19 cellular contexts compared by ENCODE assay signal in genomic region chr2:180907731-180908130, GRCh38.
DNase-seq lines count a peak whose midpoint lies in the region; ATAC-seq, FAIRE-seq and TF ChIP-seq lines count a peak whose summit lies in the region.
"Had no signal": no experiment of that assay in that cellular context is flagged by ENCODE, and none has a peak within 500 bp of the region (broad histone marks: within the 10 kb centered on the region; RNA-seq: fewer than 3 reads in every experiment).

No MANE protein-coding gene starts in this region.

- H4K20me1 ChIP-seq in astrocyte (ENCODE audit: insufficient read depth, low read length), result no peaks in the 10 kb centered on the region
- no peaks in the 10 kb centered on the region for H4K20me1 ChIP-seq in hepatocyte (ENCODE audit: insufficient read depth, poor library complexity, severe bottlenecking)

- peaks cover 26% of the 10 kb centered on the region for H3K4me1 Mint-ChIP-seq in astrocyte (ENCODE audit: low read depth, unreplicated experiment)

- no peak overlapping the region for H2AFZ ChIP-seq in astrocyte (ENCODE audit: low read depth, low read length)
- H2AFZ ChIP-seq in hepatocyte, result no peak overlapping the region

- H3K79me2 ChIP-seq in astrocyte (ENCODE audit: insufficient read depth, low read length) (no peaks in the 10 kb centered on the region), hepatocyte (no peaks in the 10 kb centered on the region)

- H3K27me3 Mint-ChIP-seq in astrocyte (ENCODE audit: low read depth, unreplicated experiment), result no peaks in the 10 kb centered on the region

- H3K4me1 ChIP-seq in astrocyte (ENCODE audit: insufficient read depth, low read length), result no peaks in the 10 kb centered on the region
- peaks cover 3% of the 10 kb centered on the region for H3K4me1 ChIP-seq in hepatocyte (ENCODE audit: insufficient read depth)
- H3K4me1 ChIP-seq: adrenal gland, gastroesophageal sphincter had no signal

- H3K27me3 ChIP-seq in astrocyte (ENCODE audit: insufficient read depth, low read length), result no peaks in the 10 kb centered on the region
- H3K27me3 ChIP-seq in hepatocyte, result no peaks in the 10 kb centered on the region
- H3K27me3 ChIP-seq: adrenal gland, gastroesophageal sphincter had no signal

- no peaks in the 10 kb centered on the region for H3K36me3 Mint-ChIP-seq in astrocyte (ENCODE audit: low read depth, unreplicated experiment)
- H3K36me3 Mint-ChIP-seq in activated naive CD4-positive, alpha-beta T cell treated with anti-CD3 and anti-CD28 coated beads, Interleukin-2, amount 50 U/mL, for 72 hours, result no peaks in the 10 kb centered on the region

- 52% methylated on average over 1 of the region's 1 CpG for WGBS in hepatocyte (ENCODE audit: low lambda C conversion rate, missing lambda C conversion rate)

- peak overlapping the region; percentile 56 for H3K27ac Mint-ChIP-seq in astrocyte (ENCODE audit: unreplicated experiment)
- H3K27ac Mint-ChIP-seq in activated naive CD4-positive, alpha-beta T cell treated with anti-CD3 and anti-CD28 coated beads, Interleukin-2, amount 50 U/mL, for 72 hours, result no peak overlapping the region

- no peaks in the 10 kb centered on the region for H3K9me3 Mint-ChIP-seq in astrocyte (ENCODE audit: unreplicated experiment)
- no peaks in the 10 kb centered on the region for H3K9me3 Mint-ChIP-seq in activated naive CD4-positive, alpha-beta T cell treated with anti-CD3 and anti-CD28 coated beads, Interleukin-2, amount 50 U/mL, for 72 hours
- H3K9me3 Mint-ChIP-seq: activated T-cell treated with anti-CD3 and anti-CD28 coated beads, Interleukin-2, amount 50 U/mL, for 4 hours had no signal

- no peaks in the 10 kb centered on the region for H3K9me2 ChIP-seq in hepatocyte (replicated peaks; ENCODE audit: insufficient read depth)

- H3K4me3 ChIP-seq in HFF-Myc (replicated peaks; ENCODE audit: low read depth, low read length) (no peak overlapping the region), astrocyte (ENCODE audit: insufficient read depth, low read depth, low read length) (no peak overlapping the region), hepatocyte (no peak overlapping the region)
- H3K4me3 ChIP-seq: adrenal gland, gastroesophageal sphincter had no signal

- no peak overlapping the region for H3K4me3 Mint-ChIP-seq in astrocyte (ENCODE audit: unreplicated experiment)
- H3K4me3 Mint-ChIP-seq: activated T-cell treated with anti-CD3 and anti-CD28 coated beads, Interleukin-2, amount 50 U/mL, for 4 hours had no signal

- no peak for TF ChIP-seq CTCF in HFF-Myc (IDR thresholded peaks at IDR 0.05; ENCODE audit: low read depth, low read length, missing control alignments)
- no peak for TF ChIP-seq CTCF in astrocyte (IDR thresholded peaks at IDR 0.05; ENCODE audit: insufficient read depth, low read depth, low read length)
- no peak for TF ChIP-seq CTCF in hepatocyte (IDR thresholded peaks at IDR 0.05; ENCODE audit: poor library complexity)
- TF ChIP-seq CTCF in GM13977 (IDR thresholded peaks at IDR 0.05; ENCODE audit: extremely low read depth, insufficient read depth, missing control alignments), result no peak

- H3K9me3 ChIP-seq in astrocyte (ENCODE audit: insufficient read depth, low read depth, low read length) (no peaks in the 10 kb centered on the region), hepatocyte (ENCODE audit: low read depth) (no peaks in the 10 kb centered on the region)
- H3K9me3 ChIP-seq: adrenal gland, gastroesophageal sphincter had no signal

- no peak for ATAC-seq in activated naive CD4-positive, alpha-beta T cell treated with anti-CD3 and anti-CD28 coated beads, Interleukin-2, amount 50 U/mL, for 72 hours
- no peak for ATAC-seq in HG02885 (IDR thresholded peaks at IDR 0.05; ENCODE audit: poor library complexity, unreplicated experiment)
- ATAC-seq: activated T-cell treated with anti-CD3 and anti-CD28 coated beads, Interleukin-2, amount 50 U/mL, for 4 hours; gastroesophageal sphincter; left cardiac atrium; Right ventricle myocardium inferior had no signal

- H3K27ac ChIP-seq in astrocyte (ENCODE audit: low read depth, low read length) (no peak overlapping the region), hepatocyte (no peak overlapping the region)
- H3K27ac ChIP-seq: adrenal gland, C4-2B, gastroesophageal sphincter had no signal

- H3K36me3 ChIP-seq in astrocyte (ENCODE audit: insufficient read depth, low read length) (no peaks in the 10 kb centered on the region), hepatocyte (replicated peaks; ENCODE audit: insufficient read depth, low read depth) (no peaks in the 10 kb centered on the region)
- H3K36me3 ChIP-seq: adrenal gland, gastroesophageal sphincter had no signal

- peak overlapping the region; percentile 16 for H3K4me2 ChIP-seq in astrocyte (ENCODE audit: low read length)
- peak overlapping the region; percentile 2 for H3K4me2 ChIP-seq in hepatocyte

- in situ Hi-C loops in ACHN (cut with HindIII; ENCODE audit: low pct_ligation_motif_present, low pct_unique_long_range_greater_than_20kb, low sequenced_read_pairs), result no loop called here
- in situ Hi-C loops in GM13977 (cut with MboI; ENCODE audit: low pct_unique_long_range_greater_than_20kb, low sequenced_read_pairs, unreplicated experiment), result no loop called here

- DNase-seq in ACHN (peak; percentile 33), HFF-Myc (ENCODE audit: extremely low read depth, low read depth) (peak; percentile 46), astrocyte (ENCODE audit: low read depth) (peak; percentile 91), hepatocyte (ENCODE audit: low spot score) (no peak), GM13977 (ENCODE audit: low spot score) (no peak), NOMO-1 treated with dmso at 0.1 percent for 144 hours (lab: John Stamatoyannopoulos, UW; ENCODE audit: unreplicated experiment) (no peak)
- no peak for DNase-seq in activated naive CD4-positive, alpha-beta T cell treated with anti-CD3 and anti-CD28 coated beads, Interleukin-2, amount 50 U/mL, for 72 hours (ENCODE audit: low spot score in 2 of 2)
- DNase-seq: activated CD4-positive, alpha-beta T cell treated with anti-CD3 and anti-CD28 coated beads, Interleukin-2, amount 50 U/mL, for 1 hour; activated T-cell treated with anti-CD3 and anti-CD28 coated beads, Interleukin-2, amount 50 U/mL, for 4 hours; adrenal gland; dermis blood vessel endothelial cell; KG1; left cardiac atrium; NCI-H1436; NCI-H524 treated with DMSO at 0.1 percent for 48 hours had no signal

- peak; percentile 47 for FAIRE-seq in astrocyte (lab: Jason Lieb, UNC)

- no peak overlapping the region for H3K9ac ChIP-seq in astrocyte (ENCODE audit: low read length)

Comparison
In these comparisons a context has a peak if more than half of its experiments do, and no peak if none do; other contexts are left out.
1. DNase-seq: peak in ACHN (single experiment), HFF-Myc (single experiment) and astrocyte (single experiment); none in hepatocyte (single experiment), GM13977 (single experiment), NOMO-1 treated with dmso at 0.1 percent for 144 hours (single experiment) and activated naive CD4-positive, alpha-beta T cell treated with anti-CD3 and anti-CD28 coated beads, Interleukin-2, amount 50 U/mL, for 72 hours (0 of 2).